1 cellular context compared by ENCODE assay signal in genomic region chr6:159761873-159762680, GRCh38.
TF ChIP-seq lines count a peak whose summit lies in the region.

Gene ACAT2 (plus strand): TSS chr6:159762045. CDS start chr6:159762088, 43 bp downstream.

TF ChIP-seq in K562, 482 proteins besides CTCF, POLR2A, EP300 and RAD21 (continued from another document and continues in another):
- peak; percentile 84; the same call in 1 of the 2 replicates for TF ChIP-seq REST (CRISPR knock-in tag; IDR thresholded peaks at IDR 0.05; ENCODE audit: low read depth)
- TF ChIP-seq FOXJ3 (CRISPR knock-in tag; IDR thresholded peaks at IDR 0.05): no peak
- no peak for TF ChIP-seq MLX (CRISPR knock-in tag; conservative IDR thresholded peaks at IDR 0.05)
- TF ChIP-seq HMGXB4 (CRISPR knock-in tag; IDR thresholded peaks at IDR 0.05): no peak; the same call in 1 of the 2 replicates
- 0 out of 2 replicates have a peak, but pooled peaks have one; percentile 12 for TF ChIP-seq GMEB1 (CRISPR knock-in tag; IDR thresholded peaks at IDR 0.05)
- no peak; the same call in 1 of the 2 replicates for TF ChIP-seq ARID1B (IDR thresholded peaks at IDR 0.05)
- TF ChIP-seq ZNF133 (CRISPR knock-in tag; IDR thresholded peaks at IDR 0.05): no peak
- TF ChIP-seq TBL1XR1 (IDR thresholded peaks at IDR 0.05; ENCODE audit: low read length in 2 of 2): no peak
- TF ChIP-seq RBM34 (IDR thresholded peaks at IDR 0.05; ENCODE audit: borderline replicate concordance, insufficient read depth, low read length): no peak
- TF ChIP-seq TOE1 (IDR thresholded peaks at IDR 0.05; ENCODE audit: borderline replicate concordance): peak; percentile 72
- TF ChIP-seq TOE1 (CRISPR knock-in tag; IDR thresholded peaks at IDR 0.05; ENCODE audit: borderline replicate concordance, low read depth): no peak
- no peak for TF ChIP-seq YBX1 (IDR thresholded peaks at IDR 0.05)
- TF ChIP-seq GATAD2A (IDR thresholded peaks at IDR 0.05): no peak
- no peak for TF ChIP-seq JUNB (CRISPR knock-in tag; conservative IDR thresholded peaks at IDR 0.05)
- TF ChIP-seq ZNF224 (CRISPR knock-in tag; IDR thresholded peaks at IDR 0.05): no peak
- TF ChIP-seq DEAF1 (CRISPR knock-in tag; IDR thresholded peaks at IDR 0.05): no peak
- TF ChIP-seq PTTG1 (tag; IDR thresholded peaks at IDR 0.05; ENCODE audit: low read depth): no peak
- TF ChIP-seq HDAC2 (IDR thresholded peaks at IDR 0.05): no peak; the same call in 1 of the 2 replicates
- no peak for TF ChIP-seq KDM1A (IDR thresholded peaks at IDR 0.05)
- TF ChIP-seq NR1H2 (CRISPR knock-in tag; IDR thresholded peaks at IDR 0.05): no peak
- TF ChIP-seq ZNF184 (CRISPR knock-in tag; IDR thresholded peaks at IDR 0.05): no peak
- TF ChIP-seq C11orf30 (IDR thresholded peaks at IDR 0.05; ENCODE audit: low read depth): peak; percentile 14; the same call in 1 of the 2 replicates
- no peak for TF ChIP-seq MCM3 (IDR thresholded peaks at IDR 0.05)
- peak; percentile 86 for TF ChIP-seq MYC (IDR thresholded peaks at IDR 0.05; ENCODE audit: low read depth, low read length)
- TF ChIP-seq MYC (CRISPR knock-in tag; IDR thresholded peaks at IDR 0.05; ENCODE audit: borderline replicate concordance, low read depth): peak; percentile 86; the same call in 1 of the 2 replicates
- no peak for TF ChIP-seq NCOA6 (IDR thresholded peaks at IDR 0.05)
- no peak for TF ChIP-seq JUN (IDR thresholded peaks at IDR 0.05; ENCODE audit: borderline replicate concordance, low read depth, low read length)
- TF ChIP-seq JUN (CRISPR knock-in tag; IDR thresholded peaks at IDR 0.05; ENCODE audit: borderline replicate concordance): no peak
- TF ChIP-seq ADNP (tag; IDR thresholded peaks at IDR 0.05): no peak
- peak; percentile 98 for TF ChIP-seq MBD2 (IDR thresholded peaks at IDR 0.05; ENCODE audit: borderline replicate concordance, low read depth)
- no peak for TF ChIP-seq ZNF311 (CRISPR knock-in tag; IDR thresholded peaks at IDR 0.05)
- TF ChIP-seq ZNF140 (CRISPR knock-in tag; IDR thresholded peaks at IDR 0.05): no peak
- no peak for TF ChIP-seq LEF1 (IDR thresholded peaks at IDR 0.05)
- TF ChIP-seq HDAC6 (IDR thresholded peaks at IDR 0.05; ENCODE audit: low read depth, low read length): 0 out of 2 replicates have a peak, but pooled peaks have one; percentile 75
- no peak for TF ChIP-seq GTF3C2 (IDR thresholded peaks at IDR 0.05; ENCODE audit: borderline replicate concordance, extremely low read depth, insufficient read length)
- TF ChIP-seq TBP (optimal IDR thresholded peaks at IDR 0.05; ENCODE audit: low read depth, low read length): no peak
- TF ChIP-seq KDM4B (IDR thresholded peaks at IDR 0.05; ENCODE audit: borderline replicate concordance in 2 of 2, low read depth in 1 of 2): 0 out of 4 replicates have a peak, but pooled peaks of 1 of the 2 experiments have one; percentile 32
- TF ChIP-seq SMARCA4 (IDR thresholded peaks at IDR 0.05): no peak
- TF ChIP-seq PATZ1 (CRISPR knock-in tag; IDR thresholded peaks at IDR 0.05; ENCODE audit: borderline replicate concordance): no peak
- TF ChIP-seq E2F6 (IDR thresholded peaks at IDR 0.05; ENCODE audit: borderline replicate concordance in 1 of 2, extremely low read depth in 1 of 2, insufficient read depth in 1 of 2, insufficient read length in 1 of 2, low read depth in 1 of 2, low read length in 1 of 2, poor library complexity in 1 of 2, severe bottlenecking in 1 of 2): peak; percentile 59 to 84
- no peak for TF ChIP-seq HOXB6 (CRISPR knock-in tag; IDR thresholded peaks at IDR 0.05; ENCODE audit: borderline replicate concordance)
- no peak for TF ChIP-seq IFI16 (CRISPR knock-in tag; IDR thresholded peaks at IDR 0.05)
- TF ChIP-seq SETDB1 (IDR thresholded peaks at IDR 0.05; ENCODE audit: low read length): no peak
- peak; percentile 85 for TF ChIP-seq XRCC5 (IDR thresholded peaks at IDR 0.05; ENCODE audit: low read depth, low read length)
- TF ChIP-seq SIN3A (IDR thresholded peaks at IDR 0.05; ENCODE audit: borderline replicate concordance in 2 of 2, control insufficient read depth in 1 of 2, low read depth in 2 of 2, low read length in 2 of 2): peak; percentile 62 to 86; a peak in 2 of 4 replicates
- TF ChIP-seq CHAMP1 (IDR thresholded peaks at IDR 0.05): no peak
- no peak for TF ChIP-seq OTX1 (CRISPR knock-in tag; IDR thresholded peaks at IDR 0.05)
